ENCODE assay signal across 1 cellular context in the genomic region with DNA sequence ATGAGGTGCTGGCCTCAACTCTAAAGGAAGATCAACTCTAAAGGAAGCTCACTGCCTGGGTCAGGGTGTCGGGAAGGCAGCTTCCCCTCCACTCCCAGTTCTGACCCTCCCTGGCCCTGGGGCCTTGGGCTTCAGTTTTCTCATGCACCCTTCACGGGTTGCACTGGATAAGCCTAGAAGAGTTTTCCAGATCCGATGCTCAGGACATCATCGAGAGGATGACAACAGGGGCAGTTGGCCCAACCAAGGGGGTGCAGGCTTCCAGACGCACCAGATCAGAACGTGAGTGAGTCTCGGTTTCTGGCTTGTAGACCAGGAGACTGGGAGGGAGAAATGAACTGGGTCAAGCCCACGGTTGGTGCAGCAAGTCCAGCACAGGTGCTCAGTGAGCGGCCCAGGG.
TF ChIP-seq lines count a peak whose summit lies in the region.

No MANE protein-coding gene starts in this region.

TF ChIP-seq in H1, 55 proteins besides CTCF, POLR2A, EP300 and RAD21:
- TF ChIP-seq MAFK (IDR thresholded peaks at IDR 0.05; ENCODE audit: low read depth, low read length) (no peak), NRF1 (IDR thresholded peaks at IDR 0.05; ENCODE audit: low read depth, low read length) (no peak), POU5F1 (IDR thresholded peaks at IDR 0.05; ENCODE audit: low read depth, low read length) (no peak), SIN3A (conservative IDR thresholded peaks at IDR 0.05 in 1 of 2, IDR thresholded peaks at IDR 0.05 in 1 of 2; ENCODE audit: low read depth in 1 of 2, low read length in 2 of 2) (no peak)
